ENCODE assay signal across 11 cellular contexts in the genomic region with DNA sequence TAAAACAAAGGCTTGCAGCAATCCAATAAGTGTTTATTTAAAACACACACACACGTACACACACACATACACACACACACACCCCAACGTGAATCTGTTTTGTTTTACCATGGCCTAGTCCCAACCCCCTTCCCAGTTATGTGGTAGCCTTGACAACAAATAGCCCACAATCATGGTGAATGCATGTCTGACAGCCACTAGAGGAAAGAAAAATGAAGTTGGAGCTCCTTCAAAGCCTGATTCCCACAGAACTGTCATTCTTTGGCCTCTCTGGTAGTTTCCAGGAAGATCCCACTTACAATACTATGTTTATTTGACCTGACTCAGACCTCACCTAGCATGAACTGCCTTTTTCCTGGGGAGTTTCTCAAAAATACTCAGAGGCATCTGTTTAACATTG.
DNase-seq lines count a peak whose midpoint lies in the region; ATAC-seq and TF ChIP-seq lines count a peak whose summit lies in the region.
"Had no signal": no experiment of that assay in that cellular context is flagged by ENCODE, and none has a peak within 500 bp of the region (broad histone marks: within the 10 kb centered on the region; RNA-seq: fewer than 3 reads in every experiment).

No MANE protein-coding gene starts in this region.

- no peak overlapping the region for H4K5ac ChIP-seq in H9 (ENCODE audit: insufficient read length, low read depth, low read length)

- intact Hi-C loops in PC-3 (cut with micrococcal nuclease) = no loop called here

- no peaks in the 10 kb centered on the region for H3K9me2 ChIP-seq in PC-3 (replicated peaks; ENCODE audit: low read length)

- WGBS in H9 (ENCODE audit: extremely low coverage, insufficient read length, low lambda C conversion rate) = no CpG with 5 or more reads among the region's 2 CpGs

- H3K36me3 Mint-ChIP-seq in H9 (ENCODE audit: insufficient read depth in 1 of 3, low read depth in 3 of 3) = peaks cover 32 to 46% (median 43%) of the 10 kb centered on the region in 3 experiments

- H3K23ac ChIP-seq in H9 (ENCODE audit: insufficient read length, low read depth, low read length) = no peak overlapping the region

- H2BK12ac ChIP-seq in H9 (ENCODE audit: insufficient read length, low read depth, low read length) = no peak overlapping the region

- no TSS peak for BruUV-seq in PC-3 (replicated peaks; lab: Mats Ljungman, UMichigan)

- H3K9me3 ChIP-seq in fibroblast of lung (ENCODE audit: control insufficient read depth, insufficient read depth, low read depth, low read length) = no peaks in the 10 kb centered on the region
- no peaks in the 10 kb centered on the region for H3K9me3 ChIP-seq in H9 (ENCODE audit: control insufficient read depth, low read depth, low read length)
- peaks cover 6% of the 10 kb centered on the region; the same call in 1 of the 2 replicates for H3K9me3 ChIP-seq in PC-3 (ENCODE audit: low read length)
- H3K9me3 ChIP-seq: gastrocnemius medialis had no signal

- H2BK20ac ChIP-seq in H9 (ENCODE audit: low read depth, low read length, poor library complexity, severe bottlenecking) = no peak overlapping the region

- no peak overlapping the region for H3K56ac ChIP-seq in H9 (ENCODE audit: insufficient read length, low read depth, low read length)

- H3K79me2 ChIP-seq in fibroblast of lung (ENCODE audit: control insufficient read depth, insufficient read depth, low read length) = no peaks in the 10 kb centered on the region
- no peaks in the 10 kb centered on the region for H3K79me2 ChIP-seq in H9 (ENCODE audit: insufficient read depth, low read length)
- no peaks in the 10 kb centered on the region for H3K79me2 ChIP-seq in PC-3 (ENCODE audit: low read length)

- H3K4ac ChIP-seq in H9 (ENCODE audit: low read depth, low read length) = no peak overlapping the region

- H3T11ph ChIP-seq in H9 (ENCODE audit: low read length) = no peak overlapping the region

- no peak overlapping the region for H2AK5ac ChIP-seq in H9 (ENCODE audit: insufficient read length, low read length)

- H3K36me3 ChIP-seq in fibroblast of lung (ENCODE audit: control insufficient read depth, insufficient read depth, low read length) (no peaks in the 10 kb centered on the region), PC-3 (ENCODE audit: low read depth, low read length) (peaks cover 14% of the 10 kb centered on the region)

- no peaks in the 10 kb centered on the region for H3K27me3 Mint-ChIP-seq in H9 (ENCODE audit: low read depth)

- H3K4me2 ChIP-seq in fibroblast of lung (ENCODE audit: extremely low read depth, insufficient read depth, low read length) (no peak overlapping the region), H9 (ENCODE audit: insufficient read depth, insufficient read length, low read length) (no peak overlapping the region), PC-3 (ENCODE audit: low read length) (no peak overlapping the region)

- no peak overlapping the region for H3K14ac ChIP-seq in H9 (ENCODE audit: insufficient read depth, low read length)

- TF ChIP-seq CTCF in HFF-Myc (IDR thresholded peaks at IDR 0.05; ENCODE audit: low read depth, low read length, missing control alignments) = no peak
- TF ChIP-seq CTCF in fibroblast of lung (conservative IDR thresholded peaks at IDR 0.05 in 1 of 2, IDR thresholded peaks at IDR 0.05 in 1 of 2; ENCODE audit: low read depth in 1 of 2, low read length in 2 of 2) = no peak
- no peak for TF ChIP-seq CTCF in omental fat pad (IDR thresholded peaks at IDR 0.05)
- TF ChIP-seq CTCF in H9 (conservative IDR thresholded peaks at IDR 0.05) = no peak
- no peak for TF ChIP-seq CTCF in PC-3 (conservative IDR thresholded peaks at IDR 0.05; ENCODE audit: low read depth, low read length)

- H2BK5ac ChIP-seq in H9 (ENCODE audit: insufficient read length, low read length) = no peak overlapping the region

- H3K4me3 ChIP-seq in HFF-Myc (replicated peaks; ENCODE audit: low read depth, low read length) = no peak overlapping the region
- no peak overlapping the region for H3K4me3 ChIP-seq in fibroblast of lung (replicated peaks in 1 of 4; ENCODE audit: control extremely low read depth in 1 of 4, insufficient read depth in 1 of 4, low read depth in 3 of 4, low read length in 4 of 4)
- no peak overlapping the region for H3K4me3 ChIP-seq in PC-3 (ENCODE audit: low read length)
- H3K4me3 ChIP-seq: gastrocnemius medialis had no signal

- peak; percentile 89 for ATAC-seq in omental fat pad (ENCODE audit: low FRiP score)
- ATAC-seq in PC-3 = no peak
- ATAC-seq: gastrocnemius medialis had no signal

- no peak overlapping the region for H2BK120ac ChIP-seq in H9 (ENCODE audit: low read depth, low read length, poor library complexity, severe bottlenecking)

- peak overlapping the region in 1 of 3 experiments; percentile 77; a peak in 2 of 7 replicates for H3K27ac Mint-ChIP-seq in H9

- POLR2A ChIA-PET in PC-3 (lab: Charles Lee; ENCODE audit: unreplicated experiment) = interaction anchor here (0.6 kb wide), 1 partner anchor 13 kb away, joined by 3 read pairs; no protein-coding TSS in a partner anchor

- H3K27ac ChIP-seq in fibroblast of lung (ENCODE audit: insufficient read depth, low read length) (no peak overlapping the region), H9 (ENCODE audit: insufficient read length, low read depth, low read length) (no peak overlapping the region), PC-3 (ENCODE audit: low read length) (no peak overlapping the region)
- H3K27ac ChIP-seq: gastrocnemius medialis had no signal

- H3K79me1 ChIP-seq in H9 (ENCODE audit: insufficient read depth, low read depth, low read length, poor library complexity, severe bottlenecking) = no peaks in the 10 kb centered on the region

- no peak overlapping the region for H3K18ac ChIP-seq in H9 (ENCODE audit: insufficient read length, low read depth, low read length)

- H3K4me1 ChIP-seq in fibroblast of lung (ENCODE audit: control insufficient read depth, extremely low read depth, insufficient read depth, low read length) (no peaks in the 10 kb centered on the region), H9 (ENCODE audit: insufficient read depth, low read length) (0 out of 2 replicates have a peak, but pooled peaks cover 3% of the 10 kb centered on the region), PC-3 (ENCODE audit: insufficient read depth, low read length) (no peaks in the 10 kb centered on the region)
- H3K4me1 ChIP-seq: gastrocnemius medialis had no signal

- H3K9ac ChIP-seq in fibroblast of lung (ENCODE audit: insufficient read depth, low read length) = no peak overlapping the region
- no peak overlapping the region for H3K9ac ChIP-seq in H9 (ENCODE audit: extremely low read depth, insufficient read length, low read length)
- H3K9ac ChIP-seq in PC-3 (ENCODE audit: low read length) = no peak overlapping the region

- DNase-seq in HFF-Myc (ENCODE audit: extremely low read depth, low read depth) = peak; percentile 32
- DNase-seq in RPMI7951 (ENCODE audit: low read depth) = peak; percentile 41
- DNase-seq in fibroblast of lung (ENCODE audit: low read depth in 2 of 2) = peak; percentile 29 to 94
- no peak for DNase-seq in omental fat pad (ENCODE audit: low spot score)
- no peak for DNase-seq in H9
- no peak for DNase-seq in GM19238 (ENCODE audit: insufficient read length, low spot score)
- no peak for DNase-seq in PC-3
- DNase-seq: activated CD4-positive, CD25-positive, alpha-beta regulatory T cell treated with anti-CD3 and anti-CD28 coated beads, Interleukin-2, amount 50 U/mL, for 72 hours; DMS153; gastrocnemius medialis; HCEC 1CT had no signal

- H3K27me3 ChIP-seq in fibroblast of lung (ENCODE audit: control insufficient read depth, insufficient read depth, low read length) (no peaks in the 10 kb centered on the region), H9 (ENCODE audit: insufficient read depth, low read length) (no peaks in the 10 kb centered on the region), PC-3 (ENCODE audit: low read length) (no peaks in the 10 kb centered on the region)
- H3K27me3 ChIP-seq: gastrocnemius medialis had no signal

- H3K4me1 Mint-ChIP-seq in H9 = peaks cover 12 to 14% of the 10 kb centered on the region in 2 experiments

- CTCF ChIA-PET in PC-3 (lab: Charles Lee) = no interaction called here

- H4K91ac ChIP-seq in H9 (ENCODE audit: insufficient read length, low read depth, low read length) = no peak overlapping the region

- H3F3A ChIP-seq in PC-3 (ENCODE audit: low read length, unreplicated experiment) = no peaks in the 10 kb centered on the region

- H3K4me3 Mint-ChIP-seq in H9 = no peak overlapping the region

- H4K20me1 ChIP-seq in fibroblast of lung (ENCODE audit: control insufficient read depth, extremely low read depth, insufficient read depth, low read length) (no peaks in the 10 kb centered on the region), H9 (ENCODE audit: control insufficient read depth, insufficient read depth, insufficient read length) (no peaks in the 10 kb centered on the region), PC-3 (ENCODE audit: low read length) (no peaks in the 10 kb centered on the region)

- H2AFZ ChIP-seq in fibroblast of lung (ENCODE audit: low read length) (no peak overlapping the region), H9 (ENCODE audit: low read length) (no peak overlapping the region), PC-3 (ENCODE audit: low read length) (no peak overlapping the region)

- peaks cover 10 to 11% of the 10 kb centered on the region in 2 experiments; a peak in 4 of 5 replicates for H3K9me3 Mint-ChIP-seq in H9

- no peaks in the 10 kb centered on the region for H3K23me2 ChIP-seq in H9 (ENCODE audit: insufficient read length, low read depth, low read length, poor library complexity, severe bottlenecking)

- H2BK15ac ChIP-seq in H9 (ENCODE audit: low read depth, low read length) = no peak overlapping the region

- H4K8ac ChIP-seq in H9 (replicated peaks; ENCODE audit: insufficient read length, low read depth, low read length) = no peak overlapping the region

Comparison
In these comparisons a context has a peak if more than half of its experiments do, and no peak if none do; other contexts are left out.
1. DNase-seq: peak in HFF-Myc (single experiment), RPMI7951 (single experiment) and fibroblast of lung (2 of 2); none in omental fat pad (single experiment), H9 (single experiment), GM19238 (single experiment) and PC-3 (single experiment).